ENCODE assay signal across 9 cellular contexts in genomic region chr1:27099904-27100796, GRCh38. TPM values are rescaled to one million over a fixed set of nuclear protein-coding genes. Genes with fewer than 3 reads are reported as not detected.
DNase-seq lines count a peak whose midpoint lies in the region; FAIRE-seq and TF ChIP-seq lines count a peak whose summit lies in the region.
"Had no signal": no experiment of that assay in that cellular context is flagged by ENCODE, and none has a peak within 500 bp of the region (broad histone marks: within the 10 kb centered on the region; RNA-seq: fewer than 3 reads in every experiment).

No MANE protein-coding gene starts in this region.

- no peak overlapping the region for H3K4me3 Mint-ChIP-seq in activated naive CD4-positive, alpha-beta T cell treated with anti-CD3 and anti-CD28 coated beads, Interleukin-2, amount 10 ng/mL, durations not matched to agents 7 days and 5 days

- WGBS in mesodermal cell (ENCODE audit: insufficient coverage in 2 of 2), 2 experiments = 64 to 77% methylated on average over 21 to 34 of the region's 34 CpGs

- peaks cover 19% of the 10 kb centered on the region for H3K4me1 ChIP-seq in mesodermal cell (ENCODE audit: control insufficient read depth, insufficient read depth, low read length, poor library complexity, severe bottlenecking)
- peaks cover 31% of the 10 kb centered on the region for H3K4me1 ChIP-seq in vagina

- H3K27ac ChIP-seq in mesodermal cell (ENCODE audit: low read depth, low read length, severe bottlenecking) (peak overlapping the region; percentile 87), vagina (peak overlapping the region; percentile 93)

- peaks cover 8% of the 10 kb centered on the region for H3K36me3 Mint-ChIP-seq in activated naive CD4-positive, alpha-beta T cell treated with anti-CD3 and anti-CD28 coated beads, Interleukin-2, amount 10 ng/mL, durations not matched to agents 7 days and 5 days

- intact Hi-C loops in vagina (cut with DNase I) = loop anchor here (5.0 kb wide), 3 partner anchors 58 to 182 kb away; no protein-coding TSS in a partner anchor

- H3K9me3 ChIP-seq in mesodermal cell (ENCODE audit: control insufficient read depth, low read length) (no peaks in the 10 kb centered on the region), vagina (no peaks in the 10 kb centered on the region)

- no peaks in the 10 kb centered on the region for H3K27me3 Mint-ChIP-seq in activated naive CD4-positive, alpha-beta T cell treated with anti-CD3 and anti-CD28 coated beads, Interleukin-2, amount 10 ng/mL, durations not matched to agents 7 days and 5 days

- no peak for TF ChIP-seq POLR2A in vagina (IDR thresholded peaks at IDR 0.05)

- H3K4me3 ChIP-seq in bronchial epithelial cell (ENCODE audit: low read depth, low read length) = no peak overlapping the region
- H3K4me3 ChIP-seq in mesodermal cell (ENCODE audit: extremely low read depth, insufficient read depth, low read length, poor library complexity, severe bottlenecking) = no peak overlapping the region
- no peak overlapping the region for H3K4me3 ChIP-seq in vagina

- DNase-seq in activated naive CD4-positive, alpha-beta T cell treated with anti-CD3 and anti-CD28 coated beads, Interleukin-2, amount 10 ng/mL, durations not matched to agents 7 days and 5 days = no peak
- no peak for DNase-seq in activated naive CD4-positive, alpha-beta T cell (lab: John Stamatoyannopoulos, UW)
- DNase-seq in bronchial epithelial cell (ENCODE audit: low read depth) = peak; percentile 51
- DNase-seq in vagina (ENCODE audit: extremely low spot score in 2 of 2) = no peak
- no peak for DNase-seq in germinal center (ENCODE audit: low spot score)
- no peak for DNase-seq in kidney tubule cell (ENCODE audit: low spot score)
- DNase-seq in activated CD8-positive, alpha-beta memory T cell treated with anti-CD3 and anti-CD28 coated beads, Interleukin-2, amount 50 U/mL, for 48 hours = no peak
- DNase-seq: Calu3 had no signal

- peaks cover 7% of the 10 kb centered on the region for H3K4me1 Mint-ChIP-seq in activated naive CD4-positive, alpha-beta T cell treated with anti-CD3 and anti-CD28 coated beads, Interleukin-2, amount 10 ng/mL, durations not matched to agents 7 days and 5 days

- peaks cover 14% of the 10 kb centered on the region for H3K36me3 ChIP-seq in bronchial epithelial cell (ENCODE audit: control insufficient read depth, insufficient read depth, low read length)
- peaks cover 6% of the 10 kb centered on the region for H3K36me3 ChIP-seq in mesodermal cell (ENCODE audit: control insufficient read depth, insufficient read depth, low read length)
- H3K36me3 ChIP-seq in vagina = peaks cover 0 to 3% of the 10 kb centered on the region in 2 donors

- FAIRE-seq in bronchial epithelial cell (lab: Jason Lieb, UNC) = no peak

- peak overlapping the region; percentile 33 for H3K27ac Mint-ChIP-seq in activated naive CD4-positive, alpha-beta T cell treated with anti-CD3 and anti-CD28 coated beads, Interleukin-2, amount 10 ng/mL, durations not matched to agents 7 days and 5 days

- H3K27me3 ChIP-seq in bronchial epithelial cell (ENCODE audit: control insufficient read depth, insufficient read depth, low read length) (no peaks in the 10 kb centered on the region), vagina (no peaks in the 10 kb centered on the region)

- CTCF ChIA-PET in activated naive CD4-positive, alpha-beta T cell treated with anti-CD3 and anti-CD28 coated beads, Interleukin-2, amount 10 ng/mL, durations not matched to agents 7 days and 5 days (lab: Charles Lee) = interaction anchor here (0.8 to 16.9 kb wide), 9 partner anchors 12 to 199 kb away, joined by 3 to 367 read pairs (median 5); partner anchors contain the start of gene SLC9A1

- TF ChIP-seq CTCF in bronchial epithelial cell (IDR thresholded peaks at IDR 0.05; ENCODE audit: insufficient read depth, low read length, severe bottlenecking) (no peak), vagina (IDR thresholded peaks at IDR 0.05) (no peak)

- no peaks in the 10 kb centered on the region for H3K9me3 Mint-ChIP-seq in activated naive CD4-positive, alpha-beta T cell treated with anti-CD3 and anti-CD28 coated beads, Interleukin-2, amount 10 ng/mL, durations not matched to agents 7 days and 5 days

RNA-seq across cellular contexts. Expression of gene SLC9A1, which starts 54.8 kb away (rescaled TPM):
- total RNA-seq in bronchial epithelial cell (5.0 and 22.8 TPM in 2 replicates), vagina (10.6 TPM)
- 24.1 TPM for polyA plus RNA-seq in mesodermal cell (2013, experiment 1 of 2)
- polyA plus RNA-seq in mesodermal cell (2013, experiment 2 of 2) = 20.2 TPM
